Comparison of ENCODE assay signal across 8 cellular contexts in genomic region chr6:89984926-89985743, GRCh38.
DNase-seq lines count a peak whose midpoint lies in the region; ATAC-seq and TF ChIP-seq lines count a peak whose summit lies in the region.

No MANE protein-coding gene starts in this region.

- DNase-seq in AG10803 (ENCODE audit: low read depth) (peak; percentile 80), NCI-H1694 (lab: John Stamatoyannopoulos, UW) (peak; percentile 64), dorsolateral prefrontal cortex (peak; percentile 25 to 97 (median 86)), middle frontal gyrus (ENCODE audit: extremely low spot score, low spot score) (peak; percentile 47), cerebellar cortex (ENCODE audit: low spot score) (no peak)

- ATAC-seq in HG03342 (IDR thresholded peaks at IDR 0.05; ENCODE audit: unreplicated experiment) = no peak
- ATAC-seq in HG03469 (IDR thresholded peaks at IDR 0.05; ENCODE audit: unreplicated experiment) = no peak
- ATAC-seq in HG03196 (IDR thresholded peaks at IDR 0.05; ENCODE audit: unreplicated experiment) = no peak

- TF ChIP-seq CTCF in AG10803 (conservative IDR thresholded peaks at IDR 0.05; ENCODE audit: low read length) (no peak), dorsolateral prefrontal cortex (IDR thresholded peaks at IDR 0.05 in 54 of 56, conservative IDR thresholded peaks at IDR 0.05 in 2 of 56; ENCODE audit: low read depth in 1 of 56, partially characterized antibody in 56 of 56) (peak in 6 of 56 donors; percentile 10 to 23 (median 18))

- no peak overlapping the region for H3K4me3 ChIP-seq in AG10803 (ENCODE audit: low read length)
- peak overlapping the region in 45 of 59 donors; percentile 0 to 59 (median 34) for H3K4me3 ChIP-seq in dorsolateral prefrontal cortex

- intact Hi-C loops in dorsolateral prefrontal cortex (cut with DNase I) = loop anchor here (5.0 to 10.0 kb wide), 4 partner anchors 57 to 312 kb away; partner anchors contain the start of gene BACH2 (in 1 of the 2)

- peak overlapping the region in 57 of 59 donors; percentile 7 to 92 (median 77) for H3K27ac ChIP-seq in dorsolateral prefrontal cortex

- H3K27me3 ChIP-seq in dorsolateral prefrontal cortex = no peaks in the 10 kb centered on the region
